ENCODE assay signal across 29 cellular contexts in genomic region chr1:36497207-36497606, GRCh38. TPM values are rescaled to one million over a fixed set of nuclear protein-coding genes. Genes with fewer than 3 reads are reported as not detected.
"Had no signal": no experiment of that assay in that cellular context is flagged by ENCODE, and none has a peak within 500 bp of the region (broad histone marks: within the 10 kb centered on the region; RNA-seq: fewer than 3 reads in every experiment).

No MANE protein-coding gene starts in this region.

- H3K79me2 ChIP-seq: hepatocyte had no signal

- H3K36me3 ChIP-seq: breast epithelium, esophagus muscularis mucosa, left lung, right lobe of liver, stomach, suprapubic skin, tibial nerve had no signal

- H3K27me3 ChIP-seq: breast epithelium, hepatocyte, left lung, right lobe of liver, stomach, tibial nerve had no signal

- H3K36me3 Mint-ChIP-seq: activated naive CD4-positive, alpha-beta T cell treated with anti-CD3 and anti-CD28 coated beads, Interleukin-2, amount 50 U/mL, for 72 hours; immature natural killer cell; naive thymus-derived CD4-positive, alpha-beta T cell; stimulated activated memory B cell treated with anti-CD40 and anti-IgM and Interleukin-4, amounts not matched to agents 10 μg/mL and 1 μg/mL and 100 μg/mL, for 72 hours; WTC11 had no signal

- H3K4me3 Mint-ChIP-seq: activated T-cell treated with anti-CD3 and anti-CD28 coated beads, Interleukin-2, amount 50 U/mL, for 24 hours; activated T-helper 17 cell treated with anti-CD3 and anti-CD28 coated beads, Interleukin-2, amount 50 U/mL, for 72 hours; immature natural killer cell; naive thymus-derived CD4-positive, alpha-beta T cell; neural crest cell; stimulated activated memory B cell treated with anti-CD40 and anti-IgM and Interleukin-4, amounts not matched to agents 10 μg/mL and 1 μg/mL and 100 μg/mL, for 72 hours; WTC11 had no signal

- H3K4me1 Mint-ChIP-seq: activated T-helper 17 cell treated with anti-CD3 and anti-CD28 coated beads, Interleukin-2, amount 50 U/mL, for 72 hours; immature natural killer cell; neural crest cell; stimulated activated memory B cell treated with anti-CD40 and anti-IgM and Interleukin-4, amounts not matched to agents 10 μg/mL and 1 μg/mL and 100 μg/mL, for 72 hours; WTC11 had no signal

- DNase-seq: activated CD8-positive, alpha-beta memory T cell treated with anti-CD3 and anti-CD28 coated beads for 24 hours; activated CD8-positive, alpha-beta memory T cell treated with anti-CD3 and anti-CD28 coated beads, Interleukin-2, amount 50 U/mL, for 4 hours; activated T-cell treated with anti-CD3 and anti-CD28 coated beads, Interleukin-2, amount 50 U/mL, for 24 hours; amniotic stem cell; effector CD4-positive, alpha-beta T cell; foreskin melanocyte; glutamatergic neuron; immature natural killer cell; kidney glomerular epithelial cell; left lung; naive thymus-derived CD4-positive, alpha-beta T cell; posterior cingulate gyrus; right lobe of liver; small intestine; stimulated activated CD4-positive, alpha-beta T cell treated with anti-CD3 and anti-CD28 coated beads, Interleukin-2, amount 100 ng/mL, for 24 hours; stomach; T-helper 9 cell had no signal

- H3K9me3 Mint-ChIP-seq: activated naive CD4-positive, alpha-beta T cell treated with anti-CD3 and anti-CD28 coated beads, Interleukin-2, amount 50 U/mL, for 72 hours; activated T-cell treated with anti-CD3 and anti-CD28 coated beads, Interleukin-2, amount 50 U/mL, for 24 hours; activated T-helper 17 cell treated with anti-CD3 and anti-CD28 coated beads, Interleukin-2, amount 50 U/mL, for 72 hours; immature natural killer cell; naive thymus-derived CD4-positive, alpha-beta T cell; WTC11 had no signal

- H3K4me2 ChIP-seq: hepatocyte had no signal

- H3K27me3 Mint-ChIP-seq: activated T-cell treated with anti-CD3 and anti-CD28 coated beads, Interleukin-2, amount 50 U/mL, for 24 hours had no signal

- H3K9me3 ChIP-seq: breast epithelium, esophagus muscularis mucosa, left lung, right lobe of liver, stomach, suprapubic skin, tibial nerve had no signal

- H3K27ac Mint-ChIP-seq: activated naive CD4-positive, alpha-beta T cell treated with anti-CD3 and anti-CD28 coated beads, Interleukin-2, amount 50 U/mL, for 72 hours; activated T-cell treated with anti-CD3 and anti-CD28 coated beads, Interleukin-2, amount 50 U/mL, for 24 hours; activated T-helper 17 cell treated with anti-CD3 and anti-CD28 coated beads, Interleukin-2, amount 50 U/mL, for 72 hours; immature natural killer cell; naive thymus-derived CD4-positive, alpha-beta T cell; stimulated activated memory B cell treated with anti-CD40 and anti-IgM and Interleukin-4, amounts not matched to agents 10 μg/mL and 1 μg/mL and 100 μg/mL, for 72 hours; WTC11 had no signal

- H2AFZ ChIP-seq: hepatocyte had no signal

- H3K27ac ChIP-seq: breast epithelium, esophagus muscularis mucosa, hepatocyte, left lung, right lobe of liver, stomach, suprapubic skin, tibial nerve had no signal

- H3K4me3 ChIP-seq: breast epithelium, esophagus muscularis mucosa, hepatocyte, left lung, right lobe of liver, stomach, suprapubic skin, tibial nerve had no signal

- ATAC-seq: activated naive CD4-positive, alpha-beta T cell treated with anti-CD3 and anti-CD28 coated beads, Interleukin-2, amount 50 U/mL, for 72 hours; activated T-helper 17 cell treated with anti-CD3 and anti-CD28 coated beads, Interleukin-2, amount 50 U/mL, for 72 hours; left lung; naive thymus-derived CD4-positive, alpha-beta T cell; right lobe of liver; stimulated activated memory B cell treated with anti-CD40 and anti-IgM and Interleukin-4, amounts not matched to agents 10 μg/mL and 1 μg/mL and 100 μg/mL, for 72 hours; WTC11 had no signal

- H3K4me1 ChIP-seq: breast epithelium, esophagus muscularis mucosa, left lung, right lobe of liver, stomach, suprapubic skin, tibial nerve had no signal

RNA-seq across cellular contexts. Expression of gene CSF3R, which starts 14.5 kb away (rescaled TPM):
- total RNA-seq: lung microvascular endothelial cell, neural crest cell had no signal

RNA-seq across cellular contexts. Expression of gene OSCP1, which starts 47.0 kb away (rescaled TPM):
- total RNA-seq: T-helper 1 cell treated with Interleukin-12 subunit alpha and Interleukin-12 subunit beta and Interleukin-4 antibody, amounts not matched to agents 30 ng/mL and 1 ng/mL, for 36 hours had no signal
